28 cellular contexts compared by ENCODE assay signal in the genomic region with DNA sequence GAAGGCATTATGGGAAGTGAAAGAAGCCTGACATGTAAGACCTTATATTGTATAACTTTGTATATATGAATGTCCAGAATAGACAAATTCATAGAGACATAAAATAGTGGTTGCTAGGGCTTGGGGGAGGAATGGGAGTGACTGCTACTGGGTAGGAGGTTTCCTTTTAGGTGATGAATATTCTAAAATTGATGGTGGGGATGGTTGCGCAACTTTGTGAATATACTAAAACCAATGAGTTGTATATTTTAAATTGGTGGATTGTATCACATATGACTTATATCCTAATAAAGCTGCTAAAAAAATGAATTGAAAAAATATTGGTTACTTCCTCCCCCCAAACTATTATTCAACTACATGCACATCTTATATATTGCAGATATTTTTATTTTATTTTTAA.
"Had no signal": no experiment of that assay in that cellular context is flagged by ENCODE, and none has a peak within 500 bp of the region (broad histone marks: within the 10 kb centered on the region; RNA-seq: fewer than 3 reads in every experiment).

No MANE protein-coding gene starts in this region.

- H3K4me3 Mint-ChIP-seq: dendritic cell treated with granulocyte-macrophage colony-stimulating factor and Interleukin-4, amounts not matched to agents 40 ng/mL and 50 ng/mL, for 4 days; effector memory CD8-positive, alpha-beta T cell; endodermal cell; mesothelial cell of epicardium; naive B cell had no signal

- H3K9me3 ChIP-seq: colonic mucosa, esophagus squamous epithelium, gastrocnemius medialis, heart right ventricle, left ventricle myocardium inferior, lower lobe of right lung, mucosa of descending colon had no signal

- FAIRE-seq: endometrium, kidney had no signal

- ATAC-seq: effector memory CD8-positive, alpha-beta T cell; esophagus mucosa; gastrocnemius medialis; heart right ventricle; left colon; left lobe of liver; lower lobe of right lung; mucosa of descending colon had no signal

- H3K36me3 Mint-ChIP-seq: mesothelial cell of epicardium, naive B cell had no signal

- H3K36me3 ChIP-seq: colonic mucosa, esophagus squamous epithelium, gastrocnemius medialis, heart right ventricle, left ventricle myocardium inferior, lower lobe of right lung had no signal

- H3K4me3 ChIP-seq: colonic mucosa, esophagus squamous epithelium, gastrocnemius medialis, heart right ventricle, left ventricle myocardium inferior, lower lobe of right lung, mucosa of descending colon had no signal

- H3K27ac Mint-ChIP-seq: dendritic cell treated with granulocyte-macrophage colony-stimulating factor and Interleukin-4, amounts not matched to agents 40 ng/mL and 50 ng/mL, for 4 days; effector memory CD8-positive, alpha-beta T cell; endodermal cell; naive B cell had no signal

- H3K4me1 ChIP-seq: colonic mucosa, esophagus squamous epithelium, gastrocnemius medialis had no signal

- H3K27ac ChIP-seq: colonic mucosa, epithelial cell of prostate, esophagus squamous epithelium, gastrocnemius medialis, heart right ventricle, left ventricle myocardium inferior, lower lobe of right lung had no signal

- H3K27me3 Mint-ChIP-seq: dendritic cell treated with granulocyte-macrophage colony-stimulating factor and Interleukin-4, amounts not matched to agents 40 ng/mL and 50 ng/mL, for 4 days; effector memory CD8-positive, alpha-beta T cell; naive B cell had no signal

- H3K27me3 ChIP-seq: colonic mucosa, esophagus squamous epithelium, gastrocnemius medialis, heart right ventricle had no signal

- DNase-seq: colonic mucosa; cortex of kidney; effector CD8-positive, alpha-beta T cell; effector memory CD8-positive, alpha-beta T cell; endodermal cell; erythroblast; esophagus squamous epithelium; foreskin fibroblast; foreskin melanocyte; gastrocnemius medialis; glutamatergic neuron; head of caudate nucleus; heart right ventricle; hippocampal formation; kidney; kidney glomerular epithelial cell; left colon; left ventricle myocardium inferior; lower lobe of right lung; mesenchymal stem cell; mucosa of descending colon; naive B cell had no signal
